1 cellular context compared by ENCODE assay signal in genomic region chr1:30887485-30888315, GRCh38.
TF ChIP-seq lines count a peak whose summit lies in the region.

No MANE protein-coding gene starts in this region.

TF ChIP-seq in K562, 482 proteins besides CTCF, POLR2A, EP300 and RAD21 (continued from another document and continues in another):
- TF ChIP-seq, protein P1, sequence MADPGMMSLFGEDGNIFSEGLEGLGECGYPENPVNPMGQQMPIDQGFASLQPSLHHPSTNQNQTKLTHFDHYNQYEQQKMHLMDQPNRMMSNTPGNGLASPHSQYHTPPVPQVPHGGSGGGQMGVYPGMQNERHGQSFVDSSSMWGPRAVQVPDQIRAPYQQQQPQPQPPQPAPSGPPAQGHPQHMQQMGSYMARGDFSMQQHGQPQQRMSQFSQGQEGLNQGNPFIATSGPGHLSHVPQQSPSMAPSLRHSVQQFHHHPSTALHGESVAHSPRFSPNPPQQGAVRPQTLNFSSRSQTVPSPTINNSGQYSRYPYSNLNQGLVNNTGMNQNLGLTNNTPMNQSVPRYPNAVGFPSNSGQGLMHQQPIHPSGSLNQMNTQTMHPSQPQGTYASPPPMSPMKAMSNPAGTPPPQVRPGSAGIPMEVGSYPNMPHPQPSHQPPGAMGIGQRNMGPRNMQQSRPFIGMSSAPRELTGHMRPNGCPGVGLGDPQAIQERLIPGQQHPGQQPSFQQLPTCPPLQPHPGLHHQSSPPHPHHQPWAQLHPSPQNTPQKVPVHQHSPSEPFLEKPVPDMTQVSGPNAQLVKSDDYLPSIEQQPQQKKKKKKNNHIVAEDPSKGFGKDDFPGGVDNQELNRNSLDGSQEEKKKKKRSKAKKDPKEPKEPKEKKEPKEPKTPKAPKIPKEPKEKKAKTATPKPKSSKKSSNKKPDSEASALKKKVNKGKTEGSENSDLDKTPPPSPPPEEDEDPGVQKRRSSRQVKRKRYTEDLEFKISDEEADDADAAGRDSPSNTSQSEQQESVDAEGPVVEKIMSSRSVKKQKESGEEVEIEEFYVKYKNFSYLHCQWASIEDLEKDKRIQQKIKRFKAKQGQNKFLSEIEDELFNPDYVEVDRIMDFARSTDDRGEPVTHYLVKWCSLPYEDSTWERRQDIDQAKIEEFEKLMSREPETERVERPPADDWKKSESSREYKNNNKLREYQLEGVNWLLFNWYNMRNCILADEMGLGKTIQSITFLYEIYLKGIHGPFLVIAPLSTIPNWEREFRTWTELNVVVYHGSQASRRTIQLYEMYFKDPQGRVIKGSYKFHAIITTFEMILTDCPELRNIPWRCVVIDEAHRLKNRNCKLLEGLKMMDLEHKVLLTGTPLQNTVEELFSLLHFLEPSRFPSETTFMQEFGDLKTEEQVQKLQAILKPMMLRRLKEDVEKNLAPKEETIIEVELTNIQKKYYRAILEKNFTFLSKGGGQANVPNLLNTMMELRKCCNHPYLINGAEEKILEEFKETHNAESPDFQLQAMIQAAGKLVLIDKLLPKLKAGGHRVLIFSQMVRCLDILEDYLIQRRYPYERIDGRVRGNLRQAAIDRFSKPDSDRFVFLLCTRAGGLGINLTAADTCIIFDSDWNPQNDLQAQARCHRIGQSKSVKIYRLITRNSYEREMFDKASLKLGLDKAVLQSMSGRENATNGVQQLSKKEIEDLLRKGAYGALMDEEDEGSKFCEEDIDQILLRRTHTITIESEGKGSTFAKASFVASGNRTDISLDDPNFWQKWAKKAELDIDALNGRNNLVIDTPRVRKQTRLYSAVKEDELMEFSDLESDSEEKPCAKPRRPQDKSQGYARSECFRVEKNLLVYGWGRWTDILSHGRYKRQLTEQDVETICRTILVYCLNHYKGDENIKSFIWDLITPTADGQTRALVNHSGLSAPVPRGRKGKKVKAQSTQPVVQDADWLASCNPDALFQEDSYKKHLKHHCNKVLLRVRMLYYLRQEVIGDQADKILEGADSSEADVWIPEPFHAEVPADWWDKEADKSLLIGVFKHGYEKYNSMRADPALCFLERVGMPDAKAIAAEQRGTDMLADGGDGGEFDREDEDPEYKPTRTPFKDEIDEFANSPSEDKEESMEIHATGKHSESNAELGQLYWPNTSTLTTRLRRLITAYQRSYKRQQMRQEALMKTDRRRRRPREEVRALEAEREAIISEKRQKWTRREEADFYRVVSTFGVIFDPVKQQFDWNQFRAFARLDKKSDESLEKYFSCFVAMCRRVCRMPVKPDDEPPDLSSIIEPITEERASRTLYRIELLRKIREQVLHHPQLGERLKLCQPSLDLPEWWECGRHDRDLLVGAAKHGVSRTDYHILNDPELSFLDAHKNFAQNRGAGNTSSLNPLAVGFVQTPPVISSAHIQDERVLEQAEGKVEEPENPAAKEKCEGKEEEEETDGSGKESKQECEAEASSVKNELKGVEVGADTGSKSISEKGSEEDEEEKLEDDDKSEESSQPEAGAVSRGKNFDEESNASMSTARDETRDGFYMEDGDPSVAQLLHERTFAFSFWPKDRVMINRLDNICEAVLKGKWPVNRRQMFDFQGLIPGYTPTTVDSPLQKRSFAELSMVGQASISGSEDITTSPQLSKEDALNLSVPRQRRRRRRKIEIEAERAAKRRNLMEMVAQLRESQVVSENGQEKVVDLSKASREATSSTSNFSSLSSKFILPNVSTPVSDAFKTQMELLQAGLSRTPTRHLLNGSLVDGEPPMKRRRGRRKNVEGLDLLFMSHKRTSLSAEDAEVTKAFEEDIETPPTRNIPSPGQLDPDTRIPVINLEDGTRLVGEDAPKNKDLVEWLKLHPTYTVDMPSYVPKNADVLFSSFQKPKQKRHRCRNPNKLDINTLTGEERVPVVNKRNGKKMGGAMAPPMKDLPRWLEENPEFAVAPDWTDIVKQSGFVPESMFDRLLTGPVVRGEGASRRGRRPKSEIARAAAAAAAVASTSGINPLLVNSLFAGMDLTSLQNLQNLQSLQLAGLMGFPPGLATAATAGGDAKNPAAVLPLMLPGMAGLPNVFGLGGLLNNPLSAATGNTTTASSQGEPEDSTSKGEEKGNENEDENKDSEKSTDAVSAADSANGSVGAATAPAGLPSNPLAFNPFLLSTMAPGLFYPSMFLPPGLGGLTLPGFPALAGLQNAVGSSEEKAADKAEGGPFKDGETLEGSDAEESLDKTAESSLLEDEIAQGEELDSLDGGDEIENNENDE (IDR thresholded peaks at IDR 0.05; ENCODE audit: low read depth, low read length): no peak
- TF ChIP-seq DPF2 (IDR thresholded peaks at IDR 0.05): peak; percentile 62; the same call in 1 of the 2 replicates
- no peak for TF ChIP-seq SNIP1 (IDR thresholded peaks at IDR 0.05; ENCODE audit: low read depth)
- peak; percentile 49; the same call in 1 of the 2 replicates for TF ChIP-seq CREB3 (tag; conservative IDR thresholded peaks at IDR 0.05; ENCODE audit: low read depth)
- TF ChIP-seq THRAP3 (IDR thresholded peaks at IDR 0.05; ENCODE audit: borderline replicate concordance): no peak
- TF ChIP-seq GABPB2 (CRISPR knock-in tag; conservative IDR thresholded peaks at IDR 0.05): no peak
- TF ChIP-seq MTA2 (IDR thresholded peaks at IDR 0.05; ENCODE audit: low read depth): no peak
- no peak for TF ChIP-seq OTX1 (CRISPR knock-in tag; IDR thresholded peaks at IDR 0.05)
- peak; percentile 83 for TF ChIP-seq ZNF175 (CRISPR knock-in tag; IDR thresholded peaks at IDR 0.05; ENCODE audit: low read depth)
- TF ChIP-seq ZNF830 (CRISPR knock-in tag; IDR thresholded peaks at IDR 0.05): no peak
- TF ChIP-seq ZMIZ1 (IDR thresholded peaks at IDR 0.05; ENCODE audit: low read depth in 2 of 2, low read length in 2 of 2): no peak; a peak in 1 of 4 replicates
- TF ChIP-seq MAZ (CRISPR knock-in tag; conservative IDR thresholded peaks at IDR 0.05 in 1 of 2, IDR thresholded peaks at IDR 0.05 in 1 of 2): peak in 1 of 2 experiments; percentile 33; a peak in 1 of 4 replicates
- TF ChIP-seq ATF7 (IDR thresholded peaks at IDR 0.05): peak; percentile 92
- TF ChIP-seq ELF1 (tag; IDR thresholded peaks at IDR 0.05): no peak
- no peak for TF ChIP-seq PCBP2 (IDR thresholded peaks at IDR 0.05; ENCODE audit: low read depth, low read length, poor library complexity, severe bottlenecking)
- no peak for TF ChIP-seq CTCFL (IDR thresholded peaks at IDR 0.05; ENCODE audit: borderline replicate concordance, insufficient read depth, low read depth, low read length, poor library complexity, severe bottlenecking)
- no peak for TF ChIP-seq ADNP (tag; IDR thresholded peaks at IDR 0.05)
- TF ChIP-seq TGIF2 (CRISPR knock-in tag; IDR thresholded peaks at IDR 0.05): no peak
- TF ChIP-seq KHSRP (IDR thresholded peaks at IDR 0.05): no peak
- TF ChIP-seq ZC3H8 (IDR thresholded peaks at IDR 0.05): no peak
- no peak for TF ChIP-seq ZNF3 (CRISPR knock-in tag; IDR thresholded peaks at IDR 0.05)
- TF ChIP-seq BRD4 (IDR thresholded peaks at IDR 0.05): no peak; the same call in 1 of the 2 replicates
- 0 out of 2 replicates have a peak, but pooled peaks have one; percentile 7 for TF ChIP-seq ZNF79 (CRISPR knock-in tag; IDR thresholded peaks at IDR 0.05; ENCODE audit: low read depth)
- TF ChIP-seq E2F1 (CRISPR knock-in tag; IDR thresholded peaks at IDR 0.05): no peak
- no peak for TF ChIP-seq PHF8 (IDR thresholded peaks at IDR 0.05; ENCODE audit: borderline replicate concordance, low read length)
- TF ChIP-seq, protein P2, sequence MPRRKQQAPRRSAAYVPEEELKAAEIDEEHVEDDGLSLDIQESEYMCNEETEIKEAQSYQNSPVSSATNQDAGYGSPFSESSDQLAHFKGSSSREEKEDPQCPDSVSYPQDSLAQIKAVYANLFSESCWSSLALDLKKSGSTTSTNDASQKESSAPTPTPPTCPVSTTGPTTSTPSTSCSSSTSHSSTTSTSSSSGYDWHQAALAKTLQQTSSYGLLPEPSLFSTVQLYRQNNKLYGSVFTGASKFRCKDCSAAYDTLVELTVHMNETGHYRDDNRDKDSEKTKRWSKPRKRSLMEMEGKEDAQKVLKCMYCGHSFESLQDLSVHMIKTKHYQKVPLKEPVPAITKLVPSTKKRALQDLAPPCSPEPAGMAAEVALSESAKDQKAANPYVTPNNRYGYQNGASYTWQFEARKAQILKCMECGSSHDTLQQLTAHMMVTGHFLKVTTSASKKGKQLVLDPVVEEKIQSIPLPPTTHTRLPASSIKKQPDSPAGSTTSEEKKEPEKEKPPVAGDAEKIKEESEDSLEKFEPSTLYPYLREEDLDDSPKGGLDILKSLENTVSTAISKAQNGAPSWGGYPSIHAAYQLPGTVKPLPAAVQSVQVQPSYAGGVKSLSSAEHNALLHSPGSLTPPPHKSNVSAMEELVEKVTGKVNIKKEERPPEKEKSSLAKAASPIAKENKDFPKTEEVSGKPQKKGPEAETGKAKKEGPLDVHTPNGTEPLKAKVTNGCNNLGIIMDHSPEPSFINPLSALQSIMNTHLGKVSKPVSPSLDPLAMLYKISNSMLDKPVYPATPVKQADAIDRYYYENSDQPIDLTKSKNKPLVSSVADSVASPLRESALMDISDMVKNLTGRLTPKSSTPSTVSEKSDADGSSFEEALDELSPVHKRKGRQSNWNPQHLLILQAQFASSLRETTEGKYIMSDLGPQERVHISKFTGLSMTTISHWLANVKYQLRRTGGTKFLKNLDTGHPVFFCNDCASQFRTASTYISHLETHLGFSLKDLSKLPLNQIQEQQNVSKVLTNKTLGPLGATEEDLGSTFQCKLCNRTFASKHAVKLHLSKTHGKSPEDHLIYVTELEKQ (CRISPR knock-in tag; IDR thresholded peaks at IDR 0.05): 0 out of 2 replicates have a peak, but pooled peaks have one; percentile 25
- TF ChIP-seq ZNF41 (CRISPR knock-in tag; conservative IDR thresholded peaks at IDR 0.05): no peak
- TF ChIP-seq ZSCAN29 (IDR thresholded peaks at IDR 0.05): no peak
- 0 out of 2 replicates have a peak, but pooled peaks have one; percentile 37 for TF ChIP-seq ZBTB17 (CRISPR knock-in tag; IDR thresholded peaks at IDR 0.05)
- TF ChIP-seq HLTF (IDR thresholded peaks at IDR 0.05): no peak
- peak; percentile 63 for TF ChIP-seq GTF2E2 (tag; IDR thresholded peaks at IDR 0.05)
- peak; percentile 50; the same call in 1 of the 2 replicates for TF ChIP-seq TAF7 (tag; IDR thresholded peaks at IDR 0.05)
- TF ChIP-seq, protein P3, sequence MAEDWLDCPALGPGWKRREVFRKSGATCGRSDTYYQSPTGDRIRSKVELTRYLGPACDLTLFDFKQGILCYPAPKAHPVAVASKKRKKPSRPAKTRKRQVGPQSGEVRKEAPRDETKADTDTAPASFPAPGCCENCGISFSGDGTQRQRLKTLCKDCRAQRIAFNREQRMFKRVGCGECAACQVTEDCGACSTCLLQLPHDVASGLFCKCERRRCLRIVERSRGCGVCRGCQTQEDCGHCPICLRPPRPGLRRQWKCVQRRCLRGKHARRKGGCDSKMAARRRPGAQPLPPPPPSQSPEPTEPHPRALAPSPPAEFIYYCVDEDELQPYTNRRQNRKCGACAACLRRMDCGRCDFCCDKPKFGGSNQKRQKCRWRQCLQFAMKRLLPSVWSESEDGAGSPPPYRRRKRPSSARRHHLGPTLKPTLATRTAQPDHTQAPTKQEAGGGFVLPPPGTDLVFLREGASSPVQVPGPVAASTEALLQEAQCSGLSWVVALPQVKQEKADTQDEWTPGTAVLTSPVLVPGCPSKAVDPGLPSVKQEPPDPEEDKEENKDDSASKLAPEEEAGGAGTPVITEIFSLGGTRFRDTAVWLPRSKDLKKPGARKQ (CRISPR knock-in tag; IDR thresholded peaks at IDR 0.05): peak; percentile 69; the same call in 1 of the 2 replicates
